1 cellular context compared by ENCODE assay signal in the genomic region with DNA sequence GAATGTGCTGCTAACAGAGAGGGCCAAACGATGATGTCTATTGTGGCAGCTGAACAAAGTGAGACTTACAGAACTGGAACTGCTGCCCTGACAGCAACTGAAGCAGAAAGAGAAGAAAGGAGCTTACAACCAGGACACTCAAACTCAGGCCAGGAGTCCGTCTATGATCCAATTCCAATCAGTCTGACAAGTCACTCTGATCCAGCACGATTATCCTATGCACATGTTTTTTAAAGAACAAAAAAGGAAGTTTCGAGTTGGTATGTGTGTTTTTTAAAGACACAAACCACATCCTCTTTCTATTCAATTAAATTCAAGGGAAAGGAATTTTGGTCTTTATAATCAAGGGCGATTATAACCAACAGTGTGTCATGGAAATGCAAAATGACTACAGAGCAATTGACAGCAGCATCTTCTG.
TF ChIP-seq lines count a peak whose summit lies in the region.

No MANE protein-coding gene starts in this region.

TF ChIP-seq in GM12878, 131 proteins besides CTCF, POLR2A, EP300 and RAD21 (continued from another document):
- no peak for TF ChIP-seq REST (IDR thresholded peaks at IDR 0.05; ENCODE audit: low read depth, low read length)
- TF ChIP-seq ZNF384 (IDR thresholded peaks at IDR 0.05; ENCODE audit: borderline replicate concordance, low read depth, low read length), result no peak
- no peak for TF ChIP-seq PML (IDR thresholded peaks at IDR 0.05; ENCODE audit: low read length)
- TF ChIP-seq STAT1 (conservative IDR thresholded peaks at IDR 0.05), result no peak
- TF ChIP-seq SMAD5 (IDR thresholded peaks at IDR 0.05; ENCODE audit: low read depth), result no peak
- no peak for TF ChIP-seq SRF (IDR thresholded peaks at IDR 0.05; ENCODE audit: low read depth in 2 of 2, low read length in 2 of 2)
- no peak for TF ChIP-seq MEF2B (IDR thresholded peaks at IDR 0.05; ENCODE audit: partially characterized antibody, poor library complexity, severe bottlenecking)
- TF ChIP-seq IKZF1 (conservative IDR thresholded peaks at IDR 0.05), result 0 out of 2 replicates have a peak, but pooled peaks have one; percentile 34
- TF ChIP-seq, protein P1, sequence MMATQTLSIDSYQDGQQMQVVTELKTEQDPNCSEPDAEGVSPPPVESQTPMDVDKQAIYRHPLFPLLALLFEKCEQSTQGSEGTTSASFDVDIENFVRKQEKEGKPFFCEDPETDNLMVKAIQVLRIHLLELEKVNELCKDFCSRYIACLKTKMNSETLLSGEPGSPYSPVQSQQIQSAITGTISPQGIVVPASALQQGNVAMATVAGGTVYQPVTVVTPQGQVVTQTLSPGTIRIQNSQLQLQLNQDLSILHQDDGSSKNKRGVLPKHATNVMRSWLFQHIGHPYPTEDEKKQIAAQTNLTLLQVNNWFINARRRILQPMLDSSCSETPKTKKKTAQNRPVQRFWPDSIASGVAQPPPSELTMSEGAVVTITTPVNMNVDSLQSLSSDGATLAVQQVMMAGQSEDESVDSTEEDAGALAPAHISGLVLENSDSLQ (IDR thresholded peaks at IDR 0.05), result no peak; the same call in 1 of the 2 replicates
- TF ChIP-seq NBN (IDR thresholded peaks at IDR 0.05), result 0 out of 2 replicates have a peak, but pooled peaks have one; percentile 29
- no peak for TF ChIP-seq MYB (IDR thresholded peaks at IDR 0.05; ENCODE audit: borderline replicate concordance, low read depth, low read length)
- TF ChIP-seq RAD51 (IDR thresholded peaks at IDR 0.05), result no peak
- peak in 1 of 2 experiments; percentile 11; a peak in 1 of 4 replicates for TF ChIP-seq BHLHE40 (IDR thresholded peaks at IDR 0.05; ENCODE audit: borderline replicate concordance in 1 of 2, low read depth in 2 of 2, low read length in 1 of 2)
- no peak for TF ChIP-seq YY1 (IDR thresholded peaks at IDR 0.05; ENCODE audit: low read depth, low read length)
- TF ChIP-seq SPI1 (IDR thresholded peaks at IDR 0.05; ENCODE audit: borderline replicate concordance, insufficient read depth, low read depth, low read length), result peak; percentile 62; the same call in 1 of the 2 replicates
- no peak for TF ChIP-seq FOXK2 (IDR thresholded peaks at IDR 0.05)
- no peak for TF ChIP-seq RELA (IDR thresholded peaks at IDR 0.05; ENCODE audit: borderline replicate concordance, partially characterized antibody)
